ENCODE assay signal across 8 cellular contexts in the genomic region with DNA sequence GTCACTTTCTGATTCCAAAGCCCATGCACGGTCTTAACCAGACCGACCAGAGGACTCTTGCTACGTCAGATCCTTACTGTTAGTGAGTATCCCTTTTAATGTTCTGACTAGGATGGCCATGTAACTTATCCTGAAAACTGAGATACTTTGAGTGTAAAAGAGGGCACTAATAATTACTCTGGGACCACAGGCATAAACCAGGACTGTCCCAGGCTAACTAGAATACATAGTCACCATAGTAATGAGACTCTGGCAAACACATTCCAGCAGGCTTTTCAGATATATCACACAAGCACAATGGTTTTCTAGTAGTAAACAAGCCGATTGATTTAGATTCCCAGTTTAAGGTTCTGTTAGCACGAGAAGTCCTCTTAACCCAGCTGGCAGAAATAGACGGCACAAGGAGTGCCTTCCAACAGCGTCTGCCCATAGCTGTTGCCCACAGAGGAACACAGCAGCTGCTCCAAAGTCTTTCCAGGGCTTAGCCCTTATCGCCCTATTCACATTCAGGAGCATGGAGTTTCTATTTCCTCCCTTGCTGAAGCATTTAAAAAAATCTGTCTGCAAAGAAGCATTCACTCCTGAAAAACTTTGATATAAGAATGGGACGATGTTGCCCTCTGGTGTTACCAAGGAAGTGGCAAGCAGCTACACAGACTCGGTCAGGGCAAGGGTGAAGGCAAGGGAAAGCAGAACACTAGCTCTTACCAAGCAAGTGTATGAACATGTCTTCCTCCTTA.
DNase-seq lines count a peak whose midpoint lies in the region; ATAC-seq lines count a peak whose summit lies in the region.

No MANE protein-coding gene starts in this region.

- ATAC-seq in GM19395 (IDR thresholded peaks at IDR 0.05; ENCODE audit: unreplicated experiment) (no peak), GM21576 (IDR thresholded peaks at IDR 0.05; ENCODE audit: unreplicated experiment) (no peak)

- intact Hi-C loops in posterior vena cava (cut with DNase I) = no loop called here

- DNase-seq in COLO668 (lab: John Stamatoyannopoulos, UW; ENCODE audit: unreplicated experiment) = peak; percentile 23
- peak; percentile 52 for DNase-seq in HPDE6-E6E7 (ENCODE audit: extremely low spot score)
- DNase-seq in SK-N-DZ (ENCODE audit: low spot score) = peak; percentile 13
- DNase-seq in globus pallidus (ENCODE audit: low spot score) = peak; percentile 44
- DNase-seq in renal cortical epithelial cell (ENCODE audit: low read depth) = peak; percentile 87
- no peak for DNase-seq in posterior vena cava (ENCODE audit: low spot score)
